Comparison of ENCODE assay signal across 1 cellular context in genomic region chr20:63693079-63693974, GRCh38.
TF ChIP-seq lines count a peak whose summit lies in the region.

No MANE protein-coding gene starts in this region.

TF ChIP-seq in GM12878, 131 proteins besides CTCF, POLR2A, EP300 and RAD21:
- TF ChIP-seq ZNF592 (IDR thresholded peaks at IDR 0.05) = no peak
- TF ChIP-seq SIX5 (IDR thresholded peaks at IDR 0.05; ENCODE audit: low read depth, low read length, severe bottlenecking) = peak; percentile 22
